23 cellular contexts compared by ENCODE assay signal in genomic region chr2:100483892-100484291, GRCh38.
A peak's percentile ranks its signal among the peaks of the same experiment; 100 is the strongest.
DNase-seq lines count a peak whose midpoint lies in the region.
"Had no signal": no experiment of that assay in that cellular context is flagged by ENCODE, and none has a peak within 500 bp of the region (broad histone marks: within the 10 kb centered on the region; RNA-seq: fewer than 3 reads in every experiment).

No MANE protein-coding gene starts in this region.

- DNase-seq in DMS153 (lab: John Stamatoyannopoulos, UW) (peak; percentile 43), DMS153 treated with DMSO at 0.1 percent for 48 hours (lab: John Stamatoyannopoulos, UW; ENCODE audit: unreplicated experiment) (peak; percentile 30), NCI-H1105 treated with DMSO at 0.1 percent for 48 hours (lab: John Stamatoyannopoulos, UW) (peak; percentile 62), SHP77 treated with DMSO at 0.1 percent for 48 hours (lab: John Stamatoyannopoulos, UW) (peak; percentile 24), NCI-H446 treated with DMSO at 0.1 percent for 48 hours (lab: John Stamatoyannopoulos, UW) (no peak), anterior cingulate cortex (lab: John Stamatoyannopoulos, UW) (no peak), T-helper 9 cell (no peak)
- DNase-seq: C1 segment of cervical spinal cord; Caco-2; CD8-positive, alpha-beta T cell; DMS 273 treated with DMSO at 0.1 percent for 48 hours; EL; GDM1; IMR-90; KG1; MG63; NCI-H1436 treated with DMSO at 0.1 percent for 48 hours; NCI-H187 treated with DMSO at 0.1 percent for 48 hours; NCI-H2171; NCI-H226; NCI-H526 treated with DMSO at 0.1 percent for 48 hours; SJCRH30; T-helper 17 cell had no signal

Comparison
In these comparisons a context has a peak if more than half of its experiments do, and no peak if none do; other contexts are left out.
1. DNase-seq: peak in DMS153 (single experiment), DMS153 treated with DMSO at 0.1 percent for 48 hours (single experiment), NCI-H1105 treated with DMSO at 0.1 percent for 48 hours (single experiment) and SHP77 treated with DMSO at 0.1 percent for 48 hours (single experiment); none in NCI-H446 treated with DMSO at 0.1 percent for 48 hours (single experiment), anterior cingulate cortex (0 of 58) and T-helper 9 cell (single experiment).